Comparison of ENCODE assay signal across 24 cellular contexts in genomic region chr18:23485386-23485785, GRCh38.
"Had no signal": no experiment of that assay in that cellular context is flagged by ENCODE, and none has a peak within 500 bp of the region (broad histone marks: within the 10 kb centered on the region; RNA-seq: fewer than 3 reads in every experiment).

No MANE protein-coding gene starts in this region.

- DNase-seq: activated CD4-positive, alpha-beta memory T cell treated with anti-CD3 and anti-CD28 coated beads for 36 hours; activated CD4-positive, alpha-beta T cell treated with anti-CD3 and anti-CD28 coated beads, Interleukin-2, amount 10 ng/mL, durations not matched to agents 7 days and 5 days; activated CD4-positive, CD25-positive, alpha-beta regulatory T cell; activated CD8-positive, alpha-beta memory T cell treated with anti-CD3 and anti-CD28 coated beads for 24 hours; activated gamma-delta T cell; activated naive CD4-positive, alpha-beta T cell treated with anti-CD3 and anti-CD28 coated beads for 36 hours; activated T-cell treated with anti-CD3 and anti-CD28 coated beads, Interleukin-2, amount 50 U/mL, for 4 hours; amygdala; brain microvascular endothelial cell; Karpas-422; NCI-H1048; NCI-H1930; NCI-H226; NCI-H526; NCI-H774; Right ventricle myocardium superior; RPMI8226 had no signal

- ATAC-seq: activated T-cell treated with anti-CD3 and anti-CD28 coated beads, Interleukin-2, amount 50 U/mL, for 4 hours; K562; Panc1; SK-N-SH treated with all-trans-retinoic acid at 6 μM for 48 hours had no signal

- H3K27ac Mint-ChIP-seq: activated CD4-positive, alpha-beta T cell treated with anti-CD3 and anti-CD28 coated beads, Interleukin-2, amount 10 ng/mL, durations not matched to agents 7 days and 5 days; activated naive CD4-positive, alpha-beta T cell treated with anti-CD3 and anti-CD28 coated beads for 36 hours; activated naive CD8-positive, alpha-beta T cell had no signal

- H3K4me3 Mint-ChIP-seq: activated CD4-positive, alpha-beta memory T cell treated with anti-CD3 and anti-CD28 coated beads for 36 hours; activated CD4-positive, alpha-beta T cell treated with anti-CD3 and anti-CD28 coated beads, Interleukin-2, amount 10 ng/mL, durations not matched to agents 7 days and 5 days; activated naive CD4-positive, alpha-beta T cell treated with anti-CD3 and anti-CD28 coated beads for 36 hours; activated T-cell treated with anti-CD3 and anti-CD28 coated beads, Interleukin-2, amount 50 U/mL, for 4 hours; T-helper 1 cell treated with Interleukin-12 subunit alpha and Interleukin-12 subunit beta and Interleukin-4 antibody, amounts not matched to agents 30 μg/mL and 1 μg/mL, for 36 hours had no signal

- FAIRE-seq: K562 had no signal

- H3K27me3 Mint-ChIP-seq: activated CD4-positive, alpha-beta memory T cell treated with anti-CD3 and anti-CD28 coated beads for 36 hours; activated CD4-positive, alpha-beta T cell treated with anti-CD3 and anti-CD28 coated beads, Interleukin-2, amount 10 ng/mL, durations not matched to agents 7 days and 5 days; activated naive CD8-positive, alpha-beta T cell had no signal

- H3K4me3 ChIP-seq: cardiac muscle cell, K562, SJSA1 had no signal

- H3K9me3 Mint-ChIP-seq: activated CD4-positive, alpha-beta memory T cell treated with anti-CD3 and anti-CD28 coated beads for 36 hours; activated naive CD4-positive, alpha-beta T cell treated with anti-CD3 and anti-CD28 coated beads for 36 hours; activated T-cell treated with anti-CD3 and anti-CD28 coated beads, Interleukin-2, amount 50 U/mL, for 4 hours; T-helper 1 cell treated with Interleukin-12 subunit alpha and Interleukin-12 subunit beta and Interleukin-4 antibody, amounts not matched to agents 30 μg/mL and 1 μg/mL, for 36 hours had no signal

- H3K27me3 ChIP-seq: brain microvascular endothelial cell, cardiac muscle cell, SJSA1 had no signal

- H3K9me3 ChIP-seq: SJSA1 had no signal

- H3K27ac ChIP-seq: brain microvascular endothelial cell, cardiac muscle cell, SJSA1 had no signal

- H3K36me3 Mint-ChIP-seq: activated naive CD8-positive, alpha-beta T cell had no signal
